Comparison of ENCODE assay signal across 15 cellular contexts in genomic region chr13:67299072-67299635, GRCh38.
DNase-seq lines count a peak whose midpoint lies in the region; ATAC-seq and TF ChIP-seq lines count a peak whose summit lies in the region.
"Had no signal": no experiment of that assay in that cellular context is flagged by ENCODE, and none has a peak within 500 bp of the region (broad histone marks: within the 10 kb centered on the region; RNA-seq: fewer than 3 reads in every experiment).

No MANE protein-coding gene starts in this region.

- intact Hi-C loops in MCF 10A (cut with micrococcal nuclease) (loop anchor here (5.0 kb wide), 1 partner anchor 108 kb away; no protein-coding TSS in a partner anchor), breast epithelium (cut with DNase I; ENCODE audit: low total_unique reads) (no loop called here), posterior cingulate gyrus (cut with DNase I) (no loop called here)

- no peak overlapping the region for H3K4me3 Mint-ChIP-seq in MCF 10A (ENCODE audit: unreplicated experiment)

- peaks cover 13% of the 10 kb centered on the region for H3K9me3 Mint-ChIP-seq in MCF 10A (ENCODE audit: unreplicated experiment)

- no peak overlapping the region for H3K4me2 ChIP-seq in smooth muscle cell

- H3K27me3 ChIP-seq in breast epithelium, result no peaks in the 10 kb centered on the region
- no peaks in the 10 kb centered on the region for H3K27me3 ChIP-seq in smooth muscle cell (ENCODE audit: low read depth)
- H3K27me3 ChIP-seq: SJSA1, upper lobe of left lung had no signal

- peak overlapping the region; percentile 64 for H3K27ac Mint-ChIP-seq in MCF 10A (ENCODE audit: low read depth, unreplicated experiment)

- H4K20me1 ChIP-seq in smooth muscle cell (ENCODE audit: low read depth), result no peaks in the 10 kb centered on the region

- H3K36me3 Mint-ChIP-seq in MCF 10A (ENCODE audit: insufficient read depth, unreplicated experiment), result no peaks in the 10 kb centered on the region

- DNase-seq in MCF 10A (ENCODE audit: unreplicated experiment), result peak; percentile 62
- DNase-seq in breast epithelium (ENCODE audit: low spot score in 2 of 2), result no peak
- DNase-seq in amniotic epithelial cell (ENCODE audit: low read depth), result peak; percentile 86
- peak; percentile 85 for DNase-seq in fibroblast of the conjunctiva (ENCODE audit: low read depth)
- no peak for DNase-seq in smooth muscle cell (lab: John Stamatoyannopoulos, UW; ENCODE audit: unreplicated experiment)
- DNase-seq in omental fat pad (ENCODE audit: low spot score), result no peak
- DNase-seq in retina, result no peak
- no peak for DNase-seq in posterior cingulate gyrus
- DNase-seq: 8988T; activated CD8-positive, alpha-beta memory T cell treated with anti-CD3 and anti-CD28 coated beads, Interleukin-2, amount 50 U/mL, for 48 hours; lower lobe of right lung; NCI-H1436; upper lobe of left lung; WERI-Rb-1 had no signal

- H3K36me3 ChIP-seq in breast epithelium (no peaks in the 10 kb centered on the region), smooth muscle cell (ENCODE audit: low read depth) (no peaks in the 10 kb centered on the region)
- H3K36me3 ChIP-seq: lower lobe of right lung, SJSA1, upper lobe of left lung, WERI-Rb-1 had no signal

- H3K9me3 ChIP-seq in breast epithelium, result no peaks in the 10 kb centered on the region
- H3K9me3 ChIP-seq in smooth muscle cell (replicated peaks; ENCODE audit: low read depth), result no peaks in the 10 kb centered on the region
- H3K9me3 ChIP-seq: lower lobe of right lung, SJSA1, upper lobe of left lung had no signal

- peak overlapping the region; percentile 26 for H2AFZ ChIP-seq in smooth muscle cell (ENCODE audit: low read depth)

- no peak for TF ChIP-seq CTCF in MCF 10A (IDR thresholded peaks at IDR 0.05; ENCODE audit: unreplicated experiment)
- no peak for TF ChIP-seq CTCF in breast epithelium (IDR thresholded peaks at IDR 0.05)
- TF ChIP-seq CTCF in smooth muscle cell (IDR thresholded peaks at IDR 0.05; ENCODE audit: borderline replicate concordance, insufficient read depth, poor library complexity, severe bottlenecking), result no peak
- no peak for TF ChIP-seq CTCF in omental fat pad (IDR thresholded peaks at IDR 0.05)

- H3K4me3 ChIP-seq in breast epithelium (no peak overlapping the region), smooth muscle cell (no peak overlapping the region)
- H3K4me3 ChIP-seq: lower lobe of right lung, SJSA1, upper lobe of left lung had no signal

- ATAC-seq in omental fat pad (ENCODE audit: low FRiP score), result no peak

- H3K27ac ChIP-seq in breast epithelium (no peak overlapping the region), smooth muscle cell (ENCODE audit: low read depth) (peak overlapping the region; percentile 53)
- H3K27ac ChIP-seq: lower lobe of right lung, SJSA1, upper lobe of left lung, WERI-Rb-1 had no signal

- POLR2A ChIA-PET in MCF 10A (lab: Yijun Ruan, JAX), result interaction anchor here (0.6 to 1.3 kb wide), 6 partner anchors 9 to 174 kb away, joined by 3 to 4 read pairs (median 3); no protein-coding TSS in a partner anchor

- no peak overlapping the region for H3K9ac ChIP-seq in smooth muscle cell (ENCODE audit: low read depth)

- BruUV-seq in MCF 10A (replicated peaks; lab: Mats Ljungman, UMichigan), result no TSS peak

- 58% methylated on average over 1 of the region's 1 CpG for WGBS in smooth muscle cell (ENCODE audit: low lambda C conversion rate)

- no peaks in the 10 kb centered on the region for H3F3A ChIP-seq in smooth muscle cell (ENCODE audit: low read depth)

- peaks cover 30% of the 10 kb centered on the region for H3K4me1 Mint-ChIP-seq in MCF 10A (ENCODE audit: insufficient read depth, unreplicated experiment)

- CTCF ChIA-PET in MCF 10A (lab: Yijun Ruan, JAX), result interaction anchor here (0.6 kb wide), 1 partner anchor 190 kb away, joined by 4 read pairs; no protein-coding TSS in a partner anchor

- H3K27me3 Mint-ChIP-seq in MCF 10A (ENCODE audit: insufficient read depth, unreplicated experiment), result no peaks in the 10 kb centered on the region

- no peaks in the 10 kb centered on the region for H3K79me2 ChIP-seq in smooth muscle cell (ENCODE audit: low read depth)

- no peaks in the 10 kb centered on the region for H3K4me1 ChIP-seq in breast epithelium
- no peaks in the 10 kb centered on the region for H3K4me1 ChIP-seq in smooth muscle cell (ENCODE audit: low read depth)
- H3K4me1 ChIP-seq: lower lobe of right lung, SJSA1, upper lobe of left lung had no signal

- no peak for TF ChIP-seq POLR2A in breast epithelium (IDR thresholded peaks at IDR 0.05)

Comparison
In these comparisons a context has a peak if more than half of its experiments do, and no peak if none do; other contexts are left out.
1. DNase-seq: peak in MCF 10A (single experiment), amniotic epithelial cell (single experiment) and fibroblast of the conjunctiva (single experiment); none in breast epithelium (0 of 2), smooth muscle cell (single experiment), omental fat pad (single experiment), retina (single experiment) and posterior cingulate gyrus (0 of 10).